In genomic region chr1:21115098-21115760, GRCh38 we compare ENCODE assay signal across 1 cellular context.
TF ChIP-seq lines count a peak whose summit lies in the region.

No MANE protein-coding gene starts in this region.

TF ChIP-seq in GM23338, 12 proteins besides CTCF, POLR2A, EP300 and RAD21 (continued from another document):
- TF ChIP-seq ZNF462 (CRISPR knock-in tag; IDR thresholded peaks at IDR 0.05) = no peak
- no peak for TF ChIP-seq ZNF114 (CRISPR knock-in tag; IDR thresholded peaks at IDR 0.05)
- TF ChIP-seq EZH2 (IDR thresholded peaks at IDR 0.05; ENCODE audit: low read depth, unreplicated experiment) = no peak
- no peak for TF ChIP-seq ETS1 (IDR thresholded peaks at IDR 0.05)
- no peak for TF ChIP-seq CREB1 (CRISPR knock-in tag; IDR thresholded peaks at IDR 0.05; ENCODE audit: low read depth)
TF ChIP-seq in GM23338: peak in this region for 0.
